Comparison of ENCODE assay signal across 24 cellular contexts in genomic region chr12:68870443-68870842, GRCh38.
A peak's percentile ranks its signal among the peaks of the same experiment; 100 is the strongest.
DNase-seq lines count a peak whose midpoint lies in the region; ATAC-seq and TF ChIP-seq lines count a peak whose summit lies in the region.
"Had no signal": no experiment of that assay in that cellular context is flagged by ENCODE, and none has a peak within 500 bp of the region (broad histone marks: within the 10 kb centered on the region; RNA-seq: fewer than 3 reads in every experiment).

No MANE protein-coding gene starts in this region.

- H2AFZ ChIP-seq in MM.1S (ENCODE audit: low read length), result no peak overlapping the region

- peaks cover 6% of the 10 kb centered on the region for H3K27me3 Mint-ChIP-seq in osteocyte (ENCODE audit: unreplicated experiment)
- H3K27me3 Mint-ChIP-seq: CD4-positive, alpha-beta memory T cell; CD4-positive, CD25-positive, alpha-beta regulatory T cell had no signal

- H3K9me3 ChIP-seq in BLaER1 (peaks cover 6% of the 10 kb centered on the region; the same call in 1 of the 2 replicates), MM.1S (replicated peaks; ENCODE audit: insufficient read depth, low read length) (no peaks in the 10 kb centered on the region)
- H3K9me3 ChIP-seq in BLaER1 treated with 17β-estradiol and CSF1 and Interleukin-3, amounts not matched to agents 10 nM and 100 nM (replicated peaks in 1 of 11), result 0 out of 22 replicates have a peak, but pooled peaks cover 0 to 7% (median 0%) of the 10 kb centered on the region in 11 experiments
- H3K9me3 ChIP-seq: BE2C had no signal

- H3K9me2 ChIP-seq in MM.1S (replicated peaks; ENCODE audit: insufficient read depth, low read length), result no peaks in the 10 kb centered on the region

- H3K4me3 ChIP-seq in BLaER1 (no peak overlapping the region), MM.1S (ENCODE audit: low read length) (no peak overlapping the region)
- H3K4me3 ChIP-seq in BLaER1 treated with 17β-estradiol and CSF1 and Interleukin-3, amounts not matched to agents 10 nM and 100 nM, result no peak overlapping the region
- H3K4me3 ChIP-seq: GM12878 had no signal

- H3K79me2 ChIP-seq in MM.1S (ENCODE audit: low read length), result no peaks in the 10 kb centered on the region

- H3F3A ChIP-seq in MM.1S (ENCODE audit: insufficient read depth, low read length), result no peaks in the 10 kb centered on the region

- no peaks in the 10 kb centered on the region for H3K36me3 Mint-ChIP-seq in osteocyte (ENCODE audit: unreplicated experiment)
- H3K36me3 Mint-ChIP-seq: CD4-positive, alpha-beta memory T cell had no signal

- no peak for ATAC-seq in foreskin keratinocyte
- ATAC-seq: GM12878 had no signal

- H3K9ac ChIP-seq in BLaER1 (no peak overlapping the region), MM.1S (ENCODE audit: low read length) (no peak overlapping the region)
- no peak overlapping the region for H3K9ac ChIP-seq in BLaER1 treated with 17β-estradiol and CSF1 and Interleukin-3, amounts not matched to agents 10 nM and 100 nM

- no peaks in the 10 kb centered on the region for H3K9me3 Mint-ChIP-seq in osteocyte (ENCODE audit: unreplicated experiment)
- H3K9me3 Mint-ChIP-seq: CD4-positive, alpha-beta memory T cell; CD4-positive, CD25-positive, alpha-beta regulatory T cell; CD8-positive, alpha-beta memory T cell had no signal

- no peak overlapping the region for H3K27ac Mint-ChIP-seq in osteocyte (ENCODE audit: unreplicated experiment)
- H3K27ac Mint-ChIP-seq: CD4-positive, alpha-beta memory T cell had no signal

- H3K4me1 ChIP-seq in BLaER1, result peaks cover 70% of the 10 kb centered on the region
- H3K4me1 ChIP-seq in BLaER1 treated with 17β-estradiol and CSF1 and Interleukin-3, amounts not matched to agents 10 nM and 100 nM, result peaks cover 0 to 71% (median 47%) of the 10 kb centered on the region in 10 experiments; a peak in 16 of 20 replicates
- peaks cover 9% of the 10 kb centered on the region for H3K4me1 ChIP-seq in MM.1S (ENCODE audit: low read length)
- H3K4me1 ChIP-seq in foreskin keratinocyte, result peaks cover 9% of the 10 kb centered on the region
- H3K4me1 ChIP-seq: BE2C had no signal

- H4K20me1 ChIP-seq in BLaER1 (no peaks in the 10 kb centered on the region), MM.1S (ENCODE audit: insufficient read depth, low read length) (no peaks in the 10 kb centered on the region)
- H4K20me1 ChIP-seq in BLaER1 treated with 17β-estradiol and CSF1 and Interleukin-3, amounts not matched to agents 10 nM and 100 nM, result peaks cover 0 to 52% (median 0%) of the 10 kb centered on the region in 11 experiments; a peak in 2 of 22 replicates

- H3K4me1 Mint-ChIP-seq in osteocyte (ENCODE audit: unreplicated experiment), result no peaks in the 10 kb centered on the region
- H3K4me1 Mint-ChIP-seq: CD4-positive, alpha-beta memory T cell; CD8-positive, alpha-beta memory T cell had no signal

- peak overlapping the region; percentile 73 for H3K4me2 ChIP-seq in BLaER1
- peak overlapping the region in 9 of 11 experiments; percentile 9 to 85 (median 67); a peak in 16 of 22 replicates for H3K4me2 ChIP-seq in BLaER1 treated with 17β-estradiol and CSF1 and Interleukin-3, amounts not matched to agents 10 nM and 100 nM
- no peak overlapping the region for H3K4me2 ChIP-seq in MM.1S (ENCODE audit: low read depth, low read length)

- H3K27me3 ChIP-seq in BLaER1 (no peaks in the 10 kb centered on the region), MM.1S (replicated peaks; ENCODE audit: insufficient read depth, low read length) (no peaks in the 10 kb centered on the region), foreskin keratinocyte (no peaks in the 10 kb centered on the region)
- H3K27me3 ChIP-seq in BLaER1 treated with 17β-estradiol and CSF1 and Interleukin-3, amounts not matched to agents 10 nM and 100 nM, result no peaks in the 10 kb centered on the region

- H3K36me3 ChIP-seq in BLaER1 (no peaks in the 10 kb centered on the region), MM.1S (replicated peaks; ENCODE audit: insufficient read depth, low read length) (no peaks in the 10 kb centered on the region)
- peaks cover 0 to 92% (median 0%) of the 10 kb centered on the region in 11 experiments; a peak in 4 of 22 replicates for H3K36me3 ChIP-seq in BLaER1 treated with 17β-estradiol and CSF1 and Interleukin-3, amounts not matched to agents 10 nM and 100 nM
- H3K36me3 ChIP-seq: BE2C had no signal

- no peak overlapping the region for H3K4me3 Mint-ChIP-seq in osteocyte (ENCODE audit: unreplicated experiment)
- H3K4me3 Mint-ChIP-seq: CD14-positive monocyte; CD4-positive, alpha-beta memory T cell; CD4-positive, CD25-positive, alpha-beta regulatory T cell; CD8-positive, alpha-beta memory T cell had no signal

- DNase-seq in MM.1S (peak; percentile 1), osteocyte (ENCODE audit: extremely low spot score, unreplicated experiment) (peak; percentile 13), NOMO-1 (lab: John Stamatoyannopoulos, UW; ENCODE audit: unreplicated experiment in 2 of 2) (no peak), foreskin keratinocyte (no peak), SKM-1 (lab: John Stamatoyannopoulos, UW; ENCODE audit: unreplicated experiment) (no peak)
- DNase-seq: 8988T; ACHN; BE2C; C1 segment of cervical spinal cord; CD4-positive, alpha-beta memory T cell; CD4-positive, CD25-positive, alpha-beta regulatory T cell; CD8-positive, alpha-beta memory T cell; COR-L47; DMS 273 treated with DMSO at 0.1 percent for 48 hours; DMS153; DMS53; DMS79; DND-41; EL; GDM1 had no signal

- no peak for TF ChIP-seq CTCF in MM.1S (IDR thresholded peaks at IDR 0.05; ENCODE audit: low read length)
- no peak for TF ChIP-seq CTCF in osteocyte (IDR thresholded peaks at IDR 0.05)
- no peak for TF ChIP-seq CTCF in foreskin keratinocyte (conservative IDR thresholded peaks at IDR 0.05)

- H3K27ac ChIP-seq in BLaER1, result no peak overlapping the region
- H3K27ac ChIP-seq in BLaER1 treated with 17β-estradiol and CSF1 and Interleukin-3, amounts not matched to agents 10 nM and 100 nM, result no peak overlapping the region
- no peak overlapping the region for H3K27ac ChIP-seq in MM.1S (ENCODE audit: low read length)
- H3K27ac ChIP-seq in foreskin keratinocyte, result no peak overlapping the region

Comparison
In these comparisons a context has a peak if more than half of its experiments do, and no peak if none do; other contexts are left out.
1. DNase-seq: peak in MM.1S (single experiment) and osteocyte (single experiment); none in NOMO-1 (0 of 2), foreskin keratinocyte (0 of 2) and SKM-1 (single experiment).